ENCODE assay signal across 17 cellular contexts in genomic region chr21:34215911-34216310, GRCh38.
"Had no signal": no experiment of that assay in that cellular context is flagged by ENCODE, and none has a peak within 500 bp of the region (broad histone marks: within the 10 kb centered on the region; RNA-seq: fewer than 3 reads in every experiment).

No MANE protein-coding gene starts in this region.

- H3K9me3 ChIP-seq: SK-N-SH had no signal

- H3K4me3 ChIP-seq: lung, ovary had no signal

- H3K36me3 ChIP-seq: ovary had no signal

- H3K27ac ChIP-seq: foreskin keratinocyte, ovary had no signal

- H3K27me3 ChIP-seq: ovary had no signal

- H3K4me1 ChIP-seq: foreskin keratinocyte had no signal

- ATAC-seq: activated T-helper 17 cell treated with anti-CD3 and anti-CD28 coated beads, Interleukin-2, amount 50 U/mL, for 72 hours; esophagus mucosa; foreskin keratinocyte; stimulated activated effector memory CD8-positive, alpha-beta T cell treated with anti-CD3 and anti-CD28 coated beads, Interleukin-12 subunit alpha, Interleukin-12 subunit beta, amount 100 ng/mL, for 72 hours; T-cell had no signal

- DNase-seq: activated CD4-positive, alpha-beta T cell treated with anti-CD3 and anti-CD28 coated beads for 1 hour; activated CD4-positive, alpha-beta T cell treated with anti-CD3 and anti-CD28 coated beads, Interleukin-2, amount 50 U/mL, for 4 hours; activated naive CD4-positive, alpha-beta T cell treated with anti-CD3 and anti-CD28 coated beads for 36 hours; caudate nucleus; foreskin keratinocyte; head of caudate nucleus; immature natural killer cell; midbrain; ovary; SK-N-SH; T-cell; T-helper 9 cell; trophoblast cell had no signal
